Comparison of ENCODE assay signal across 39 cellular contexts in the genomic region with DNA sequence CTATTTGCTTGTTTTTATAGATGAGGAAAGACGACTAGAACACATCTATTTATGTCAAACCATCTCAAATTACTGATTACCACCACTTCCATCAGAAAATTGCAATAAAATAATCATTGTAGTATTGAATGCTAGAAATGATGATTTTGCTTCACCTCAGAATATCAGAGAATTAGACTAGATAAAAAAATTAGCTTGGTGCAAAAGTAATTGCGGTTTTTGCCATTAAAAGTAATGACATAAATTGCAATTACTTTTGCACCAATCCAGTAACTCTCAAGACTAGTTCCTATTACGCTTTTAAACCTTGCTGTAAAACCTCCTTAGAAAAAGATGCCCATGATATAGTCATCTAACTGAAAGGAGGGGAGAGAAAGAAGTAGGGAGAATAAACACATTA.
"Had no signal": no experiment of that assay in that cellular context is flagged by ENCODE, and none has a peak within 500 bp of the region (broad histone marks: within the 10 kb centered on the region; RNA-seq: fewer than 3 reads in every experiment).

No MANE protein-coding gene starts in this region.

- H3K4me1 ChIP-seq: adrenal gland, ascending aorta, body of pancreas, breast epithelium had no signal

- H3K36me3 ChIP-seq: adrenal gland, ascending aorta, brain microvascular endothelial cell, breast epithelium, cardiac muscle cell had no signal

- H3K9me3 Mint-ChIP-seq: activated naive CD4-positive, alpha-beta T cell treated with anti-CD3 and anti-CD28 coated beads, Interleukin-2, amount 50 U/mL, for 24 hours; activated naive CD8-positive, alpha-beta T cell treated with anti-CD3 and anti-CD28 coated beads for 36 hours; activated naive CD8-positive, alpha-beta T cell treated with anti-CD3 and anti-CD28 coated beads, Interleukin-2, amount 10 ng/mL, durations not matched to agents 7 days and 5 days; activated T-cell treated with anti-CD3 and anti-CD28 coated beads, Interleukin-2, amount 50 U/mL, for 4 hours; activated T-cell treated with anti-CD3 and anti-CD28 coated beads, Interleukin-2, amount 50 U/mL, for 72 hours had no signal

- FAIRE-seq: astrocyte, bronchial epithelial cell had no signal

- H3K27ac Mint-ChIP-seq: activated naive CD4-positive, alpha-beta T cell treated with anti-CD3 and anti-CD28 coated beads for 36 hours; activated naive CD4-positive, alpha-beta T cell treated with anti-CD3 and anti-CD28 coated beads, Interleukin-2, amount 10 ng/mL, durations not matched to agents 7 days and 5 days; activated naive CD4-positive, alpha-beta T cell treated with anti-CD3 and anti-CD28 coated beads, Interleukin-2, amount 50 U/mL, for 24 hours; activated naive CD4-positive, alpha-beta T cell treated with anti-CD3 and anti-CD28 coated beads, Interleukin-2, amount 50 U/mL, for 72 hours; activated naive CD8-positive, alpha-beta T cell; activated naive CD8-positive, alpha-beta T cell treated with anti-CD3 and anti-CD28 coated beads for 36 hours; activated naive CD8-positive, alpha-beta T cell treated with anti-CD3 and anti-CD28 coated beads, Interleukin-2, amount 10 ng/mL, durations not matched to agents 7 days and 5 days; activated naive CD8-positive, alpha-beta T cell treated with anti-CD3 and anti-CD28 coated beads, Interleukin-2, amount 50 U/mL, for 24 hours; activated T-cell treated with anti-CD3 and anti-CD28 coated beads, Interleukin-2, amount 50 U/mL, for 24 hours; activated T-cell treated with anti-CD3 and anti-CD28 coated beads, Interleukin-2, amount 50 U/mL, for 72 hours; activated T-helper 1 cell treated with anti-CD3 and anti-CD28 coated beads, Interleukin-12 subunit alpha, Interleukin-12 subunit beta, Interleukin-2, Interleukin-4 antibody, amounts not matched to agents 30 ng/mL and 10 ng/mL and 1 ng/mL, durations not matched to agents 14 hours and 24 hours and 36 hours; activated T-helper 17 cell treated with anti-CD3 and anti-CD28 coated beads, Interleukin-2, amount 50 U/mL, for 72 hours; activated T-helper 2 cell treated with anti-CD3 and anti-CD28 coated beads, Interferon-gamma antibody, Interleukin-2, Interleukin-4, amounts not matched to agents 10 μg/mL and 5 μg/mL and 100 μg/mL, durations not matched to agents 14 hours and 24 hours and 36 hours; brain had no signal

- H3K27me3 ChIP-seq: adrenal gland, ascending aorta, body of pancreas, brain microvascular endothelial cell, breast epithelium, cardiac muscle cell had no signal

- H3K4me3 Mint-ChIP-seq: activated naive CD4-positive, alpha-beta T cell treated with anti-CD3 and anti-CD28 coated beads for 36 hours; activated naive CD4-positive, alpha-beta T cell treated with anti-CD3 and anti-CD28 coated beads, Interleukin-2, amount 10 ng/mL, durations not matched to agents 7 days and 5 days; activated naive CD4-positive, alpha-beta T cell treated with anti-CD3 and anti-CD28 coated beads, Interleukin-2, amount 50 U/mL, for 24 hours; activated naive CD8-positive, alpha-beta T cell; activated naive CD8-positive, alpha-beta T cell treated with anti-CD3 and anti-CD28 coated beads for 36 hours; activated naive CD8-positive, alpha-beta T cell treated with anti-CD3 and anti-CD28 coated beads, Interleukin-2, amount 10 ng/mL, durations not matched to agents 7 days and 5 days; activated naive CD8-positive, alpha-beta T cell treated with anti-CD3 and anti-CD28 coated beads, Interleukin-2, amount 50 U/mL, for 24 hours; activated T-cell treated with anti-CD3 and anti-CD28 coated beads, Interleukin-2, amount 50 U/mL, for 24 hours; activated T-cell treated with anti-CD3 and anti-CD28 coated beads, Interleukin-2, amount 50 U/mL, for 4 hours; activated T-cell treated with anti-CD3 and anti-CD28 coated beads, Interleukin-2, amount 50 U/mL, for 72 hours; activated T-helper 1 cell treated with anti-CD3 and anti-CD28 coated beads, Interleukin-12 subunit alpha, Interleukin-12 subunit beta, Interleukin-2, Interleukin-4 antibody, amounts not matched to agents 30 ng/mL and 10 ng/mL and 1 ng/mL, durations not matched to agents 14 hours and 24 hours and 36 hours; activated T-helper 17 cell treated with anti-CD3 and anti-CD28 coated beads, Interleukin-2, amount 50 U/mL, for 72 hours; brain; central memory CD8-positive, alpha-beta T cell had no signal

- H3K27me3 Mint-ChIP-seq: activated naive CD4-positive, alpha-beta T cell treated with anti-CD3 and anti-CD28 coated beads, Interleukin-2, amount 10 ng/mL, durations not matched to agents 7 days and 5 days; activated naive CD4-positive, alpha-beta T cell treated with anti-CD3 and anti-CD28 coated beads, Interleukin-2, amount 50 U/mL, for 24 hours; activated naive CD8-positive, alpha-beta T cell; activated naive CD8-positive, alpha-beta T cell treated with anti-CD3 and anti-CD28 coated beads for 36 hours; activated naive CD8-positive, alpha-beta T cell treated with anti-CD3 and anti-CD28 coated beads, Interleukin-2, amount 10 ng/mL, durations not matched to agents 7 days and 5 days; activated naive CD8-positive, alpha-beta T cell treated with anti-CD3 and anti-CD28 coated beads, Interleukin-2, amount 50 U/mL, for 24 hours; activated T-cell treated with anti-CD3 and anti-CD28 coated beads, Interleukin-2, amount 50 U/mL, for 24 hours; activated T-helper 17 cell treated with anti-CD3 and anti-CD28 coated beads, Interleukin-2, amount 50 U/mL, for 72 hours; brain; central memory CD8-positive, alpha-beta T cell had no signal

- H3K36me3 Mint-ChIP-seq: activated naive CD4-positive, alpha-beta T cell treated with anti-CD3 and anti-CD28 coated beads, Interleukin-2, amount 10 ng/mL, durations not matched to agents 7 days and 5 days; activated naive CD4-positive, alpha-beta T cell treated with anti-CD3 and anti-CD28 coated beads, Interleukin-2, amount 50 U/mL, for 24 hours; activated naive CD4-positive, alpha-beta T cell treated with anti-CD3 and anti-CD28 coated beads, Interleukin-2, amount 50 U/mL, for 72 hours; activated naive CD8-positive, alpha-beta T cell; activated naive CD8-positive, alpha-beta T cell treated with anti-CD3 and anti-CD28 coated beads for 36 hours; activated naive CD8-positive, alpha-beta T cell treated with anti-CD3 and anti-CD28 coated beads, Interleukin-2, amount 10 ng/mL, durations not matched to agents 7 days and 5 days; brain had no signal

- H3K9me3 ChIP-seq: adrenal gland, ascending aorta, body of pancreas, breast epithelium had no signal

- H3K4me1 Mint-ChIP-seq: activated naive CD4-positive, alpha-beta T cell treated with anti-CD3 and anti-CD28 coated beads, Interleukin-2, amount 10 ng/mL, durations not matched to agents 7 days and 5 days; activated naive CD4-positive, alpha-beta T cell treated with anti-CD3 and anti-CD28 coated beads, Interleukin-2, amount 50 U/mL, for 24 hours; activated naive CD8-positive, alpha-beta T cell treated with anti-CD3 and anti-CD28 coated beads for 36 hours; activated naive CD8-positive, alpha-beta T cell treated with anti-CD3 and anti-CD28 coated beads, Interleukin-2, amount 10 ng/mL, durations not matched to agents 7 days and 5 days; activated naive CD8-positive, alpha-beta T cell treated with anti-CD3 and anti-CD28 coated beads, Interleukin-2, amount 50 U/mL, for 24 hours; activated T-helper 17 cell treated with anti-CD3 and anti-CD28 coated beads, Interleukin-2, amount 50 U/mL, for 72 hours; brain; central memory CD8-positive, alpha-beta T cell had no signal

- H3K27ac ChIP-seq: adrenal gland, ascending aorta, body of pancreas, brain microvascular endothelial cell, breast epithelium, cardiac muscle cell had no signal

- H3K4me3 ChIP-seq: adrenal gland, ascending aorta, body of pancreas, breast epithelium, cardiac muscle cell had no signal

- DNase-seq: activated effector memory CD4-positive, alpha-beta T cell treated with anti-CD3 and anti-CD28 coated beads, Interleukin-2, amount 50 U/mL, for 16 hours; activated effector memory CD4-positive, alpha-beta T cell treated with Interleukin-2 at 50 U/mL for 16 hours; activated gamma-delta T cell; activated gamma-delta T cell treated with Interleukin-2 at 50 U/mL for 16 hours; activated naive CD4-positive, alpha-beta T cell; activated naive CD4-positive, alpha-beta T cell treated with anti-CD3 and anti-CD28 coated beads for 36 hours; activated naive CD4-positive, alpha-beta T cell treated with anti-CD3 and anti-CD28 coated beads, Interleukin-2, amount 10 ng/mL, durations not matched to agents 7 days and 5 days; activated naive CD4-positive, alpha-beta T cell treated with anti-CD3 and anti-CD28 coated beads, Interleukin-2, amount 50 U/mL, for 16 hours; activated naive CD4-positive, alpha-beta T cell treated with Interleukin-2 at 50 U/mL for 16 hours; activated naive CD8-positive, alpha-beta T cell treated with anti-CD3 and anti-CD28 coated beads for 36 hours; activated naive CD8-positive, alpha-beta T cell treated with anti-CD3 and anti-CD28 coated beads, Interleukin-2, amount 10 ng/mL, durations not matched to agents 7 days and 5 days; activated naive CD8-positive, alpha-beta T cell treated with anti-CD3 and anti-CD28 coated beads, Interleukin-2, amount 50 U/mL, for 24 hours; activated T-cell treated with anti-CD3 and anti-CD28 coated beads, Interleukin-2, amount 50 U/mL, for 1 hour; activated T-cell treated with anti-CD3 and anti-CD28 coated beads, Interleukin-2, amount 50 U/mL, for 24 hours; activated T-cell treated with anti-CD3 and anti-CD28 coated beads, Interleukin-2, amount 50 U/mL, for 4 hours; activated T-cell treated with anti-CD3 and anti-CD28 coated beads, Interleukin-2, amount 50 U/mL, for 48 hours; activated T-cell treated with anti-CD3 and anti-CD28 coated beads, Interleukin-2, amount 50 U/mL, for 72 hours; adrenal gland; amniotic stem cell; amygdala; aorta; body of pancreas; brain microvascular endothelial cell; caudate nucleus; central memory CD4-positive, alpha-beta T cell; cerebellar nuclear complex had no signal

- ATAC-seq: activated naive CD4-positive, alpha-beta T cell treated with anti-CD3 and anti-CD28 coated beads, Interleukin-2, amount 50 U/mL, for 72 hours; activated naive CD8-positive, alpha-beta T cell treated with anti-CD3 and anti-CD28 coated beads, Interleukin-2, amount 50 U/mL, for 24 hours; activated T-cell treated with anti-CD3 and anti-CD28 coated beads, Interleukin-2, amount 50 U/mL, for 4 hours; activated T-cell treated with anti-CD3 and anti-CD28 coated beads, Interleukin-2, amount 50 U/mL, for 72 hours; activated T-helper 17 cell treated with anti-CD3 and anti-CD28 coated beads, Interleukin-2, amount 50 U/mL, for 72 hours; body of pancreas had no signal
